In the genomic region with DNA sequence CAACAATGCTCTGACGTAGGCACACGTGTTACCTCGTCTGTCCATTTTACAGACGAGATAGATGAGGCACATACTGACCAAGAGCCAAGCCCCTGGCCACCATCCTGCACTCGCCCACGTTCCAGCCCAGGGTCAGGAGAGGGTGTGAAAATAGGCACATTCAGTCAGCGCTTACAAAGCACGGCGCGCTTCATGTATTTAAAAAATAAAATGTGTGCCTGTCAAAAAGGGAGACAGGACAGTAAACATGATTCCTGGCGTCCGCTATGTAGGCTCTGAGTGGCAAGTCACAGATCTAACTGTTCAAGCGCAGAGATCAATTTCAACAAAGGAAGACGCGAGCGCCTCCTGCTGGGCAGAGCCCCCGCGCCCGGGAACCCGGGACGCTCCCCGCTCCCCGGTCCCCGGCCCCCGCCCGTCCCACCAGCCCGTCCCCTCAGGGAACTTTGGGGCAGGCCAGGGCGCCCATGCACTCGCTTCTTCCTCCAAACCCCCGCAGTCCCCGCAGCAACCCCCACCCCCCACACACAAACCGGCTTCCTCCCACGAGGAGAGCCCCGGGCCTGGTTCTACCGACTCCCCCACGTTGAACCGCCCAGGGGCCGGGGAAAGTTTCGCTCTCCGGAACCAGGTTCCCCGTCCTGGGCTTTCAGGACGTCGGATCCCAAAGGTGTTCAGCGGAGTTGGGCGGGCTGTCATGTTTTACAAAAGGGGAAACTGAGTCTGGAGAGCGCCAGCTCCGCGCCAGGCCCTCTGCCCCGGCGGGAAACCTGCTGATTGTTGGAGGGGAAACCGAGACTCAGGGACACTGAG, we compare ENCODE assay signal across 1 cellular context.
TF ChIP-seq lines count a peak whose summit lies in the region.

No MANE protein-coding gene starts in this region.

TF ChIP-seq in K562, 482 proteins besides CTCF, POLR2A, EP300 and RAD21 (continues in another document):
- TF ChIP-seq ZNF384 (IDR thresholded peaks at IDR 0.05; ENCODE audit: low read depth, low read length) (no peak), MEIS2 (IDR thresholded peaks at IDR 0.05; ENCODE audit: partially characterized antibody) (peak; percentile 23), NONO (IDR thresholded peaks at IDR 0.05; ENCODE audit: low read depth in 2 of 2, low read length in 1 of 2) (no peak), RAD51 (IDR thresholded peaks at IDR 0.05; ENCODE audit: borderline replicate concordance, low read depth) (no peak), NFIX (CRISPR knock-in tag; IDR thresholded peaks at IDR 0.05; ENCODE audit: low read depth) (no peak), ATF1 (CRISPR knock-in tag; IDR thresholded peaks at IDR 0.05) (no peak), ATF1 (tag; IDR thresholded peaks at IDR 0.05) (peak; percentile 59), ZNF717 (CRISPR knock-in tag; IDR thresholded peaks at IDR 0.05) (no peak), STAT5B (CRISPR knock-in tag; IDR thresholded peaks at IDR 0.05) (no peak), PURB (CRISPR knock-in tag; IDR thresholded peaks at IDR 0.05; ENCODE audit: low read depth) (no peak), KDM1A (IDR thresholded peaks at IDR 0.05) (peak in 1 of 2 experiments; percentile 68; a peak in 2 of 4 replicates), BRCA1 (IDR thresholded peaks at IDR 0.05) (no peak), BRCA1 (CRISPR knock-in tag; IDR thresholded peaks at IDR 0.05) (no peak), FOXA3 (CRISPR knock-in tag; conservative IDR thresholded peaks at IDR 0.05 in 1 of 2, IDR thresholded peaks at IDR 0.05 in 1 of 2) (no peak), ADNP (tag; IDR thresholded peaks at IDR 0.05) (peak; percentile 59; the same call in 1 of the 2 replicates), ZNF311 (CRISPR knock-in tag; IDR thresholded peaks at IDR 0.05) (no peak), FOS (IDR thresholded peaks at IDR 0.05; ENCODE audit: extremely low read depth, insufficient read length) (no peak), ZNF785 (CRISPR knock-in tag; IDR thresholded peaks at IDR 0.05) (no peak), KDM4B (IDR thresholded peaks at IDR 0.05; ENCODE audit: borderline replicate concordance in 2 of 2, low read depth in 1 of 2) (no peak), SMARCA5 (IDR thresholded peaks at IDR 0.05) (0 out of 2 replicates have a peak, but pooled peaks have one; percentile 45), ZNF121 (CRISPR knock-in tag; conservative IDR thresholded peaks at IDR 0.05) (peak; percentile 45), BMI1 (IDR thresholded peaks at IDR 0.05; ENCODE audit: low read length) (no peak), DPF2 (IDR thresholded peaks at IDR 0.05) (no peak), TCF7 (IDR thresholded peaks at IDR 0.05; ENCODE audit: borderline replicate concordance) (no peak), NCOA1 (IDR thresholded peaks at IDR 0.05; ENCODE audit: low read depth) (0 out of 2 replicates have a peak, but pooled peaks have one; percentile 36), HNRNPLL (IDR thresholded peaks at IDR 0.05; ENCODE audit: low read depth, low read length, poor library complexity, severe bottlenecking) (no peak)
- TF ChIP-seq, protein P1, sequence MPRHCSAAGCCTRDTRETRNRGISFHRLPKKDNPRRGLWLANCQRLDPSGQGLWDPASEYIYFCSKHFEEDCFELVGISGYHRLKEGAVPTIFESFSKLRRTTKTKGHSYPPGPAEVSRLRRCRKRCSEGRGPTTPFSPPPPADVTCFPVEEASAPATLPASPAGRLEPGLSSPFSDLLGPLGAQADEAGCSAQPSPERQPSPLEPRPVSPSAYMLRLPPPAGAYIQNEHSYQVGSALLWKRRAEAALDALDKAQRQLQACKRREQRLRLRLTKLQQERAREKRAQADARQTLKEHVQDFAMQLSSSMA (CRISPR knock-in tag; IDR thresholded peaks at IDR 0.05), result no peak
- TF ChIP-seq, protein P2, sequence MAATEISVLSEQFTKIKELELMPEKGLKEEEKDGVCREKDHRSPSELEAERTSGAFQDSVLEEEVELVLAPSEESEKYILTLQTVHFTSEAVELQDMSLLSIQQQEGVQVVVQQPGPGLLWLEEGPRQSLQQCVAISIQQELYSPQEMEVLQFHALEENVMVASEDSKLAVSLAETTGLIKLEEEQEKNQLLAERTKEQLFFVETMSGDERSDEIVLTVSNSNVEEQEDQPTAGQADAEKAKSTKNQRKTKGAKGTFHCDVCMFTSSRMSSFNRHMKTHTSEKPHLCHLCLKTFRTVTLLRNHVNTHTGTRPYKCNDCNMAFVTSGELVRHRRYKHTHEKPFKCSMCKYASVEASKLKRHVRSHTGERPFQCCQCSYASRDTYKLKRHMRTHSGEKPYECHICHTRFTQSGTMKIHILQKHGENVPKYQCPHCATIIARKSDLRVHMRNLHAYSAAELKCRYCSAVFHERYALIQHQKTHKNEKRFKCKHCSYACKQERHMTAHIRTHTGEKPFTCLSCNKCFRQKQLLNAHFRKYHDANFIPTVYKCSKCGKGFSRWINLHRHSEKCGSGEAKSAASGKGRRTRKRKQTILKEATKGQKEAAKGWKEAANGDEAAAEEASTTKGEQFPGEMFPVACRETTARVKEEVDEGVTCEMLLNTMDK (IDR thresholded peaks at IDR 0.05; ENCODE audit: borderline replicate concordance, insufficient read depth, low read depth, low read length, poor library complexity, severe bottlenecking), result peak; percentile 22
- TF ChIP-seq, protein P3, sequence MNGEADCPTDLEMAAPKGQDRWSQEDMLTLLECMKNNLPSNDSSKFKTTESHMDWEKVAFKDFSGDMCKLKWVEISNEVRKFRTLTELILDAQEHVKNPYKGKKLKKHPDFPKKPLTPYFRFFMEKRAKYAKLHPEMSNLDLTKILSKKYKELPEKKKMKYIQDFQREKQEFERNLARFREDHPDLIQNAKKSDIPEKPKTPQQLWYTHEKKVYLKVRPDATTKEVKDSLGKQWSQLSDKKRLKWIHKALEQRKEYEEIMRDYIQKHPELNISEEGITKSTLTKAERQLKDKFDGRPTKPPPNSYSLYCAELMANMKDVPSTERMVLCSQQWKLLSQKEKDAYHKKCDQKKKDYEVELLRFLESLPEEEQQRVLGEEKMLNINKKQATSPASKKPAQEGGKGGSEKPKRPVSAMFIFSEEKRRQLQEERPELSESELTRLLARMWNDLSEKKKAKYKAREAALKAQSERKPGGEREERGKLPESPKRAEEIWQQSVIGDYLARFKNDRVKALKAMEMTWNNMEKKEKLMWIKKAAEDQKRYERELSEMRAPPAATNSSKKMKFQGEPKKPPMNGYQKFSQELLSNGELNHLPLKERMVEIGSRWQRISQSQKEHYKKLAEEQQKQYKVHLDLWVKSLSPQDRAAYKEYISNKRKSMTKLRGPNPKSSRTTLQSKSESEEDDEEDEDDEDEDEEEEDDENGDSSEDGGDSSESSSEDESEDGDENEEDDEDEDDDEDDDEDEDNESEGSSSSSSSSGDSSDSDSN (IDR thresholded peaks at IDR 0.05; ENCODE audit: borderline replicate concordance in 1 of 2, low read depth in 2 of 2, low read length in 2 of 2), result peak in 1 of 2 experiments; percentile 49; a peak in 1 of 4 replicates
- TF ChIP-seq, protein P4, sequence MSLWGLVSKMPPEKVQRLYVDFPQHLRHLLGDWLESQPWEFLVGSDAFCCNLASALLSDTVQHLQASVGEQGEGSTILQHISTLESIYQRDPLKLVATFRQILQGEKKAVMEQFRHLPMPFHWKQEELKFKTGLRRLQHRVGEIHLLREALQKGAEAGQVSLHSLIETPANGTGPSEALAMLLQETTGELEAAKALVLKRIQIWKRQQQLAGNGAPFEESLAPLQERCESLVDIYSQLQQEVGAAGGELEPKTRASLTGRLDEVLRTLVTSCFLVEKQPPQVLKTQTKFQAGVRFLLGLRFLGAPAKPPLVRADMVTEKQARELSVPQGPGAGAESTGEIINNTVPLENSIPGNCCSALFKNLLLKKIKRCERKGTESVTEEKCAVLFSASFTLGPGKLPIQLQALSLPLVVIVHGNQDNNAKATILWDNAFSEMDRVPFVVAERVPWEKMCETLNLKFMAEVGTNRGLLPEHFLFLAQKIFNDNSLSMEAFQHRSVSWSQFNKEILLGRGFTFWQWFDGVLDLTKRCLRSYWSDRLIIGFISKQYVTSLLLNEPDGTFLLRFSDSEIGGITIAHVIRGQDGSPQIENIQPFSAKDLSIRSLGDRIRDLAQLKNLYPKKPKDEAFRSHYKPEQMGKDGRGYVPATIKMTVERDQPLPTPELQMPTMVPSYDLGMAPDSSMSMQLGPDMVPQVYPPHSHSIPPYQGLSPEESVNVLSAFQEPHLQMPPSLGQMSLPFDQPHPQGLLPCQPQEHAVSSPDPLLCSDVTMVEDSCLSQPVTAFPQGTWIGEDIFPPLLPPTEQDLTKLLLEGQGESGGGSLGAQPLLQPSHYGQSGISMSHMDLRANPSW (CRISPR knock-in tag; IDR thresholded peaks at IDR 0.05), result no peak
- TF ChIP-seq, protein P5, sequence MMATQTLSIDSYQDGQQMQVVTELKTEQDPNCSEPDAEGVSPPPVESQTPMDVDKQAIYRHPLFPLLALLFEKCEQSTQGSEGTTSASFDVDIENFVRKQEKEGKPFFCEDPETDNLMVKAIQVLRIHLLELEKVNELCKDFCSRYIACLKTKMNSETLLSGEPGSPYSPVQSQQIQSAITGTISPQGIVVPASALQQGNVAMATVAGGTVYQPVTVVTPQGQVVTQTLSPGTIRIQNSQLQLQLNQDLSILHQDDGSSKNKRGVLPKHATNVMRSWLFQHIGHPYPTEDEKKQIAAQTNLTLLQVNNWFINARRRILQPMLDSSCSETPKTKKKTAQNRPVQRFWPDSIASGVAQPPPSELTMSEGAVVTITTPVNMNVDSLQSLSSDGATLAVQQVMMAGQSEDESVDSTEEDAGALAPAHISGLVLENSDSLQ (IDR thresholded peaks at IDR 0.05), result peak; percentile 55; the same call in 1 of the 2 replicates
- TF ChIP-seq, protein P6, sequence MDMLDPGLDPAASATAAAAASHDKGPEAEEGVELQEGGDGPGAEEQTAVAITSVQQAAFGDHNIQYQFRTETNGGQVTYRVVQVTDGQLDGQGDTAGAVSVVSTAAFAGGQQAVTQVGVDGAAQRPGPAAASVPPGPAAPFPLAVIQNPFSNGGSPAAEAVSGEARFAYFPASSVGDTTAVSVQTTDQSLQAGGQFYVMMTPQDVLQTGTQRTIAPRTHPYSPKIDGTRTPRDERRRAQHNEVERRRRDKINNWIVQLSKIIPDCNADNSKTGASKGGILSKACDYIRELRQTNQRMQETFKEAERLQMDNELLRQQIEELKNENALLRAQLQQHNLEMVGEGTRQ (CRISPR knock-in tag; IDR thresholded peaks at IDR 0.05), result no peak
- TF ChIP-seq, protein P7, sequence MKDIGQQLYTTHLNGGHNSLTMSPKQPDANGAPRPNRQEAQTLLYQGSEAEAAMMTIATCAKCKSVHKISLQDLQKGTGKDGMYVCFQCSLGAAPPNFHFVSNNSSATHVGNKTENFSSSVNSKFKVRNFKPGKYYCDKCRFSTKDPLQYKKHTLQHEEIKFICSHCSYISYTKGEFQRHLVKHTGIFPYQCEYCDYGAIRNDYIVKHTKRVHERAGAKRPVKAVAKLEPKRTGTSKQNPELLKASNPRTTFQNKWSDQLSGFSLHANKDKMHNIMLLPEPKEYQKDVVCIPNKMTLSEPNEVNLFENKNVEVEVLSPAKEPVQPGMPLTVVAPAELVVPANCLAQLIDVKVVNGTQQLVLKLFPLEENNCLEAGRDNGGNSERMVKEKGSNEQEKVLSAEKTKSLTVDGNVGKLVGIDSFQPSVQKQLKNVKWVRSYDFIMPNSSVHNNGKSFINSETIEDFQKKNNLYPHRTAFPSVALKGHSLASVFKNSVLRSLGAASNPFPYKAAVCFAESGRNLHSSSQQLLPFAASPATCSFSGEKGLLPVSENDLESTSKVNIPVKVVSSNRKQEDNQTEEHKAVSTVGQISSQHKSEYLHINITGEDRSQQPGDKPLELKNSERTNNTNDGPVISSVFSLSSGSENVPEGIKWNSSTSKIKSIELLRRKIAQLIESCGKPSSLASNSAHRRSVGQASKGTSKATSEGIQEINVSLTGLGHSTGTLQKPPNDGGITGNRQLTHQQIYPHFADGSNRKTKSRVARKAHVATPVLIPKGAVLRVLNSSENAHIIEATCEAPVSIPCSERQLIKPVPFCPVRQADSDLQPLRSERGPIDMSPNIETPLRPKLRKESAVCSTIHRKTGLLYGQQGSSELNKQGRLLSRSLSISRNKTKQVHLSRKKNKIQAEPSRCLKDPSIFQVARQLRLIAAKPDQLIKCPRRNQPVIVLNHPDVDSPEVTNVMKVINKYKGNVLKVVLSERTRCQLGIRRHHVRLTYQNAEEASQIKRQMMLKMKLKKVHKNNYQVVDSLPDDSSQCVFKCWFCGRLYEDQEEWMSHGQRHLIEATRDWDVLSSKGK (CRISPR knock-in tag; IDR thresholded peaks at IDR 0.05), result no peak
- TF ChIP-seq, protein P8, sequence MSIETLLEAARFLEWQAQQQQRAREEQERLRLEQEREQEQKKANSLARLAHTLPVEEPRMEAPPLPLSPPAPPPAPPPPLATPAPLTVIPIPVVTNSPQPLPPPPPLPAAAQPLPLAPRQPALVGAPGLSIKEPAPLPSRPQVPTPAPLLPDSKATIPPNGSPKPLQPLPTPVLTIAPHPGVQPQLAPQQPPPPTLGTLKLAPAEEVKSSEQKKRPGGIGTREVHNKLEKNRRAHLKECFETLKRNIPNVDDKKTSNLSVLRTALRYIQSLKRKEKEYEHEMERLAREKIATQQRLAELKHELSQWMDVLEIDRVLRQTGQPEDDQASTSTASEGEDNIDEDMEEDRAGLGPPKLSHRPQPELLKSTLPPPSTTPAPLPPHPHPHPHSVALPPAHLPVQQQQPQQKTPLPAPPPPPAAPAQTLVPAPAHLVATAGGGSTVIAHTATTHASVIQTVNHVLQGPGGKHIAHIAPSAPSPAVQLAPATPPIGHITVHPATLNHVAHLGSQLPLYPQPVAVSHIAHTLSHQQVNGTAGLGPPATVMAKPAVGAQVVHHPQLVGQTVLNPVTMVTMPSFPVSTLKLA (conservative IDR thresholded peaks at IDR 0.05), result peak in 1 of 2 experiments; percentile 30; a peak in 2 of 4 replicates
- TF ChIP-seq, protein P9, sequence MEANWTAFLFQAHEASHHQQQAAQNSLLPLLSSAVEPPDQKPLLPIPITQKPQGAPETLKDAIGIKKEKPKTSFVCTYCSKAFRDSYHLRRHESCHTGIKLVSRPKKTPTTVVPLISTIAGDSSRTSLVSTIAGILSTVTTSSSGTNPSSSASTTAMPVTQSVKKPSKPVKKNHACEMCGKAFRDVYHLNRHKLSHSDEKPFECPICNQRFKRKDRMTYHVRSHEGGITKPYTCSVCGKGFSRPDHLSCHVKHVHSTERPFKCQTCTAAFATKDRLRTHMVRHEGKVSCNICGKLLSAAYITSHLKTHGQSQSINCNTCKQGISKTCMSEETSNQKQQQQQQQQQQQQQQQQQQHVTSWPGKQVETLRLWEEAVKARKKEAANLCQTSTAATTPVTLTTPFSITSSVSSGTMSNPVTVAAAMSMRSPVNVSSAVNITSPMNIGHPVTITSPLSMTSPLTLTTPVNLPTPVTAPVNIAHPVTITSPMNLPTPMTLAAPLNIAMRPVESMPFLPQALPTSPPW (CRISPR knock-in tag; IDR thresholded peaks at IDR 0.05), result peak; percentile 63
